Comparison of ENCODE assay signal across 9 cellular contexts in genomic region chr5:99037668-99038067, GRCh38.
DNase-seq lines count a peak whose midpoint lies in the region; ATAC-seq, FAIRE-seq and TF ChIP-seq lines count a peak whose summit lies in the region.
"Had no signal": no experiment of that assay in that cellular context is flagged by ENCODE, and none has a peak within 500 bp of the region (broad histone marks: within the 10 kb centered on the region; RNA-seq: fewer than 3 reads in every experiment).

No MANE protein-coding gene starts in this region.

- H3K4me1 Mint-ChIP-seq in T-cell = peaks cover 57 to 69% (median 68%) of the 10 kb centered on the region in 3 donors
- peaks cover 5% of the 10 kb centered on the region for H3K4me1 Mint-ChIP-seq in astrocyte (ENCODE audit: low read depth, unreplicated experiment)

- FAIRE-seq in astrocyte (lab: Jason Lieb, UNC) = no peak

- H3K27me3 ChIP-seq in astrocyte (ENCODE audit: insufficient read depth, low read length) = no peaks in the 10 kb centered on the region

- CTCF ChIA-PET in T-cell (lab: Charles Lee) = interaction anchor here (0.6 to 1.0 kb wide), 5 partner anchors 21 to 129 kb away, joined by 3 to 4 read pairs (median 4); no protein-coding TSS in a partner anchor

- H3K4me3 ChIP-seq in astrocyte (ENCODE audit: insufficient read depth, low read depth, low read length) = no peak overlapping the region

- H3K9me3 Mint-ChIP-seq in T-cell (peaks cover 34 to 43% (median 43%) of the 10 kb centered on the region in 3 donors), astrocyte (ENCODE audit: unreplicated experiment) (peaks cover 20% of the 10 kb centered on the region)

- ATAC-seq in activated CD4-positive, CD25-positive, alpha-beta regulatory T cell treated with anti-CD3 and anti-CD28 coated beads, Interleukin-2, amount 50 U/mL, for 24 hours = no peak
- peak; percentile 83 to 90 (median 85) for ATAC-seq in T-cell (replicated peaks in 1 of 4)
- ATAC-seq in GM18519 (IDR thresholded peaks at IDR 0.05; ENCODE audit: low FRiP score, unreplicated experiment) = no peak
- no peak for ATAC-seq in GM21786 (IDR thresholded peaks at IDR 0.05; ENCODE audit: unreplicated experiment)

- DNase-seq in activated CD4-positive, CD25-positive, alpha-beta regulatory T cell treated with anti-CD3 and anti-CD28 coated beads, Interleukin-2, amount 50 U/mL, for 16 hours (ENCODE audit: low read depth, low spot score) = peak; percentile 14
- DNase-seq in T-cell = peak; percentile 50 to 84 (median 74)
- DNase-seq in astrocyte (ENCODE audit: low read depth) = no peak
- peak; percentile 37 for DNase-seq in stimulated activated CD8-positive, alpha-beta memory T cell treated with anti-CD3 and anti-CD28 coated beads, Interleukin-4, amount 100 ng/mL, for 48 hours
- no peak for DNase-seq in NCI-H2107 treated with DMSO at 0.1 percent for 48 hours (lab: John Stamatoyannopoulos, UW; ENCODE audit: unreplicated experiment)

- H3K36me3 Mint-ChIP-seq in T-cell = peaks cover 31% of the 10 kb centered on the region
- no peaks in the 10 kb centered on the region for H3K36me3 Mint-ChIP-seq in astrocyte (ENCODE audit: low read depth, unreplicated experiment)
- H3K36me3 Mint-ChIP-seq: brain had no signal

- H3K27me3 Mint-ChIP-seq in T-cell (no peaks in the 10 kb centered on the region), astrocyte (ENCODE audit: low read depth, unreplicated experiment) (no peaks in the 10 kb centered on the region)

- no peak for TF ChIP-seq CTCF in astrocyte (IDR thresholded peaks at IDR 0.05; ENCODE audit: insufficient read depth, low read depth, low read length)

- H3K9ac ChIP-seq in astrocyte (ENCODE audit: low read length) = no peak overlapping the region

- no peaks in the 10 kb centered on the region for H3K36me3 ChIP-seq in astrocyte (ENCODE audit: insufficient read depth, low read length)

- no peaks in the 10 kb centered on the region for H4K20me1 ChIP-seq in astrocyte (ENCODE audit: insufficient read depth, low read length)

- peak overlapping the region; percentile 47 for H2AFZ ChIP-seq in astrocyte (ENCODE audit: low read depth, low read length)

- H3K9me3 ChIP-seq in astrocyte (ENCODE audit: insufficient read depth, low read depth, low read length) = no peaks in the 10 kb centered on the region

- peak overlapping the region; percentile 86 to 90 for H3K27ac Mint-ChIP-seq in T-cell
- no peak overlapping the region for H3K27ac Mint-ChIP-seq in astrocyte (ENCODE audit: unreplicated experiment)
- H3K27ac Mint-ChIP-seq: brain had no signal

- POLR2A ChIA-PET in T-cell (lab: Charles Lee) = interaction anchor here in 1 of 2 donors (0.6 to 1.1 kb wide), 2 partner anchors 108 to 124 kb away, joined by 3 to 6 read pairs; no protein-coding TSS in a partner anchor

- no peaks in the 10 kb centered on the region for H3K79me2 ChIP-seq in astrocyte (ENCODE audit: insufficient read depth, low read length)

- H3K4me3 Mint-ChIP-seq in T-cell (peak overlapping the region; percentile 6 to 73 (median 34)), astrocyte (ENCODE audit: unreplicated experiment) (no peak overlapping the region)
- H3K4me3 Mint-ChIP-seq: brain had no signal

- no peak overlapping the region for H3K27ac ChIP-seq in astrocyte (ENCODE audit: low read depth, low read length)

- H3K4me1 ChIP-seq in astrocyte (ENCODE audit: insufficient read depth, low read length) = no peaks in the 10 kb centered on the region

- H3K4me2 ChIP-seq in astrocyte (ENCODE audit: low read length) = no peak overlapping the region

Comparison
In these comparisons a context has a peak if more than half of its experiments do, and no peak if none do; other contexts are left out.
1. DNase-seq: peak in activated CD4-positive, CD25-positive, alpha-beta regulatory T cell treated with anti-CD3 and anti-CD28 coated beads, Interleukin-2, amount 50 U/mL, for 16 hours (single experiment), T-cell (34 of 34) and stimulated activated CD8-positive, alpha-beta memory T cell treated with anti-CD3 and anti-CD28 coated beads, Interleukin-4, amount 100 ng/mL, for 48 hours (single experiment); none in astrocyte (single experiment) and NCI-H2107 treated with DMSO at 0.1 percent for 48 hours (single experiment).
2. ATAC-seq: peak in T-cell (4 of 4); none in activated CD4-positive, CD25-positive, alpha-beta regulatory T cell treated with anti-CD3 and anti-CD28 coated beads, Interleukin-2, amount 50 U/mL, for 24 hours (0 of 2), GM18519 (single experiment) and GM21786 (single experiment).